Comparison of ENCODE assay signal across 1 cellular context in the genomic region with DNA sequence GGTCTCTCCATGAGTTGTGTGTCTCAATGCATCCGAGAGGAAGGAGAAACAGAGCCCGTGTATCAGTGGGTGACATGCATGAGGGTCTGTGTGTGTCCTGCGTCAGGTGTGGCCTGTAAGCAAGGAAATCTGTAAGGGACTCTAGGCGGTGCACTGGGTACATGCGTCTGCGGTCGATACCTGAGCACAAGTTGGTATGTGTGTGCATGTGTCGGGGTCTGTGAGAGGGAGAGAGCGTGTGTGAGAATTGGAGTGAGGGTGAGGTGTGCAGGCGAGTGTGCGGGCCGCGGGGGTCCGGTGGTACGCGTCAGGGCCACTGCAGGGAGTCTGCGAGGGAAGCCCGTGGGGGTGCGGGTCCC.
TF ChIP-seq lines count a peak whose summit lies in the region.

No MANE protein-coding gene starts in this region.

TF ChIP-seq in K562, 482 proteins besides CTCF, POLR2A, EP300 and RAD21 (continued from another document and continues in another):
- TF ChIP-seq TEAD1 (CRISPR knock-in tag; IDR thresholded peaks at IDR 0.05) (0 out of 4 replicates have a peak, but pooled peaks of 1 of the 2 experiments have one; percentile 13), ARID2 (IDR thresholded peaks at IDR 0.05) (0 out of 2 replicates have a peak, but pooled peaks have one; percentile 22), PTRF (tag; IDR thresholded peaks at IDR 0.05) (no peak), ZC3H11A (IDR thresholded peaks at IDR 0.05; ENCODE audit: low read depth, low read length) (no peak), CXXC5 (CRISPR knock-in tag; IDR thresholded peaks at IDR 0.05) (no peak), ZNF12 (CRISPR knock-in tag; IDR thresholded peaks at IDR 0.05) (0 out of 2 replicates have a peak, but pooled peaks have one; percentile 48), NCOA2 (IDR thresholded peaks at IDR 0.05; ENCODE audit: partially characterized antibody in 2 of 2) (no peak), ZFP1 (CRISPR knock-in tag; IDR thresholded peaks at IDR 0.05) (no peak), NCOA6 (IDR thresholded peaks at IDR 0.05) (no peak), ZNF431 (CRISPR knock-in tag; IDR thresholded peaks at IDR 0.05) (no peak), ZC3H4 (CRISPR knock-in tag; IDR thresholded peaks at IDR 0.05; ENCODE audit: borderline replicate concordance) (peak; percentile 83; the same call in 1 of the 2 replicates), MTA3 (IDR thresholded peaks at IDR 0.05; ENCODE audit: borderline replicate concordance) (no peak), CHCHD3 (CRISPR knock-in tag; IDR thresholded peaks at IDR 0.05) (no peak), DDX20 (tag; IDR thresholded peaks at IDR 0.05; ENCODE audit: low read depth) (no peak), SREBF1 (IDR thresholded peaks at IDR 0.05; ENCODE audit: borderline replicate concordance, low read depth, low read length) (no peak), MCM3 (IDR thresholded peaks at IDR 0.05) (no peak), CREBBP (IDR thresholded peaks at IDR 0.05; ENCODE audit: low read depth, low read length) (no peak), GABPB1 (CRISPR knock-in tag; IDR thresholded peaks at IDR 0.05) (0 out of 2 replicates have a peak, but pooled peaks have one; percentile 5), MEIS2 (IDR thresholded peaks at IDR 0.05; ENCODE audit: partially characterized antibody) (no peak), MAZ (CRISPR knock-in tag; conservative IDR thresholded peaks at IDR 0.05 in 1 of 2, IDR thresholded peaks at IDR 0.05 in 1 of 2) (no peak), NFATC3 (IDR thresholded peaks at IDR 0.05) (no peak), ARID1B (IDR thresholded peaks at IDR 0.05) (0 out of 2 replicates have a peak, but pooled peaks have one; percentile 10), KLF16 (IDR thresholded peaks at IDR 0.05) (no peak), POLR2AphosphoS2 (IDR thresholded peaks at IDR 0.05; ENCODE audit: low read length) (no peak), ARHGAP35 (IDR thresholded peaks at IDR 0.05; ENCODE audit: partially characterized antibody) (no peak), MYBL2 (IDR thresholded peaks at IDR 0.05; ENCODE audit: low read depth) (no peak), MYBL2 (CRISPR knock-in tag; IDR thresholded peaks at IDR 0.05; ENCODE audit: borderline replicate concordance) (no peak), ZSCAN29 (IDR thresholded peaks at IDR 0.05) (no peak), FOXA1 (IDR thresholded peaks at IDR 0.05; ENCODE audit: borderline replicate concordance) (no peak), MIER1 (IDR thresholded peaks at IDR 0.05; ENCODE audit: low read depth) (peak; percentile 43; the same call in 1 of the 2 replicates), HMGN3 (IDR thresholded peaks at IDR 0.05; ENCODE audit: borderline replicate concordance, extremely low read depth, insufficient read length, low read depth, low read length) (no peak), GTF2E2 (tag; IDR thresholded peaks at IDR 0.05) (no peak), ZNF3 (CRISPR knock-in tag; IDR thresholded peaks at IDR 0.05) (no peak), LARP7 (IDR thresholded peaks at IDR 0.05) (0 out of 2 replicates have a peak, but pooled peaks have one; percentile 49), IFI16 (CRISPR knock-in tag; IDR thresholded peaks at IDR 0.05) (no peak), MTA2 (IDR thresholded peaks at IDR 0.05; ENCODE audit: low read depth) (no peak)
- TF ChIP-seq, protein P1, sequence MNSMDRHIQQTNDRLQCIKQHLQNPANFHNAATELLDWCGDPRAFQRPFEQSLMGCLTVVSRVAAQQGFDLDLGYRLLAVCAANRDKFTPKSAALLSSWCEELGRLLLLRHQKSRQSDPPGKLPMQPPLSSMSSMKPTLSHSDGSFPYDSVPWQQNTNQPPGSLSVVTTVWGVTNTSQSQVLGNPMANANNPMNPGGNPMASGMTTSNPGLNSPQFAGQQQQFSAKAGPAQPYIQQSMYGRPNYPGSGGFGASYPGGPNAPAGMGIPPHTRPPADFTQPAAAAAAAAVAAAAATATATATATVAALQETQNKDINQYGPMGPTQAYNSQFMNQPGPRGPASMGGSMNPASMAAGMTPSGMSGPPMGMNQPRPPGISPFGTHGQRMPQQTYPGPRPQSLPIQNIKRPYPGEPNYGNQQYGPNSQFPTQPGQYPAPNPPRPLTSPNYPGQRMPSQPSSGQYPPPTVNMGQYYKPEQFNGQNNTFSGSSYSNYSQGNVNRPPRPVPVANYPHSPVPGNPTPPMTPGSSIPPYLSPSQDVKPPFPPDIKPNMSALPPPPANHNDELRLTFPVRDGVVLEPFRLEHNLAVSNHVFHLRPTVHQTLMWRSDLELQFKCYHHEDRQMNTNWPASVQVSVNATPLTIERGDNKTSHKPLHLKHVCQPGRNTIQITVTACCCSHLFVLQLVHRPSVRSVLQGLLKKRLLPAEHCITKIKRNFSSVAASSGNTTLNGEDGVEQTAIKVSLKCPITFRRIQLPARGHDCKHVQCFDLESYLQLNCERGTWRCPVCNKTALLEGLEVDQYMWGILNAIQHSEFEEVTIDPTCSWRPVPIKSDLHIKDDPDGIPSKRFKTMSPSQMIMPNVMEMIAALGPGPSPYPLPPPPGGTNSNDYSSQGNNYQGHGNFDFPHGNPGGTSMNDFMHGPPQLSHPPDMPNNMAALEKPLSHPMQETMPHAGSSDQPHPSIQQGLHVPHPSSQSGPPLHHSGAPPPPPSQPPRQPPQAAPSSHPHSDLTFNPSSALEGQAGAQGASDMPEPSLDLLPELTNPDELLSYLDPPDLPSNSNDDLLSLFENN (IDR thresholded peaks at IDR 0.05; ENCODE audit: low read depth in 2 of 2, low read length in 2 of 2), result no peak
- TF ChIP-seq, protein P2, sequence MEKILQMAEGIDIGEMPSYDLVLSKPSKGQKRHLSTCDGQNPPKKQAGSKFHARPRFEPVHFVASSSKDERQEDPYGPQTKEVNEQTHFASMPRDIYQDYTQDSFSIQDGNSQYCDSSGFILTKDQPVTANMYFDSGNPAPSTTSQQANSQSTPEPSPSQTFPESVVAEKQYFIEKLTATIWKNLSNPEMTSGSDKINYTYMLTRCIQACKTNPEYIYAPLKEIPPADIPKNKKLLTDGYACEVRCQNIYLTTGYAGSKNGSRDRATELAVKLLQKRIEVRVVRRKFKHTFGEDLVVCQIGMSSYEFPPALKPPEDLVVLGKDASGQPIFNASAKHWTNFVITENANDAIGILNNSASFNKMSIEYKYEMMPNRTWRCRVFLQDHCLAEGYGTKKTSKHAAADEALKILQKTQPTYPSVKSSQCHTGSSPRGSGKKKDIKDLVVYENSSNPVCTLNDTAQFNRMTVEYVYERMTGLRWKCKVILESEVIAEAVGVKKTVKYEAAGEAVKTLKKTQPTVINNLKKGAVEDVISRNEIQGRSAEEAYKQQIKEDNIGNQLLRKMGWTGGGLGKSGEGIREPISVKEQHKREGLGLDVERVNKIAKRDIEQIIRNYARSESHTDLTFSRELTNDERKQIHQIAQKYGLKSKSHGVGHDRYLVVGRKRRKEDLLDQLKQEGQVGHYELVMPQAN (IDR thresholded peaks at IDR 0.05; ENCODE audit: borderline replicate concordance), result peak; percentile 59; the same call in 1 of the 2 replicates
- TF ChIP-seq, protein P3, sequence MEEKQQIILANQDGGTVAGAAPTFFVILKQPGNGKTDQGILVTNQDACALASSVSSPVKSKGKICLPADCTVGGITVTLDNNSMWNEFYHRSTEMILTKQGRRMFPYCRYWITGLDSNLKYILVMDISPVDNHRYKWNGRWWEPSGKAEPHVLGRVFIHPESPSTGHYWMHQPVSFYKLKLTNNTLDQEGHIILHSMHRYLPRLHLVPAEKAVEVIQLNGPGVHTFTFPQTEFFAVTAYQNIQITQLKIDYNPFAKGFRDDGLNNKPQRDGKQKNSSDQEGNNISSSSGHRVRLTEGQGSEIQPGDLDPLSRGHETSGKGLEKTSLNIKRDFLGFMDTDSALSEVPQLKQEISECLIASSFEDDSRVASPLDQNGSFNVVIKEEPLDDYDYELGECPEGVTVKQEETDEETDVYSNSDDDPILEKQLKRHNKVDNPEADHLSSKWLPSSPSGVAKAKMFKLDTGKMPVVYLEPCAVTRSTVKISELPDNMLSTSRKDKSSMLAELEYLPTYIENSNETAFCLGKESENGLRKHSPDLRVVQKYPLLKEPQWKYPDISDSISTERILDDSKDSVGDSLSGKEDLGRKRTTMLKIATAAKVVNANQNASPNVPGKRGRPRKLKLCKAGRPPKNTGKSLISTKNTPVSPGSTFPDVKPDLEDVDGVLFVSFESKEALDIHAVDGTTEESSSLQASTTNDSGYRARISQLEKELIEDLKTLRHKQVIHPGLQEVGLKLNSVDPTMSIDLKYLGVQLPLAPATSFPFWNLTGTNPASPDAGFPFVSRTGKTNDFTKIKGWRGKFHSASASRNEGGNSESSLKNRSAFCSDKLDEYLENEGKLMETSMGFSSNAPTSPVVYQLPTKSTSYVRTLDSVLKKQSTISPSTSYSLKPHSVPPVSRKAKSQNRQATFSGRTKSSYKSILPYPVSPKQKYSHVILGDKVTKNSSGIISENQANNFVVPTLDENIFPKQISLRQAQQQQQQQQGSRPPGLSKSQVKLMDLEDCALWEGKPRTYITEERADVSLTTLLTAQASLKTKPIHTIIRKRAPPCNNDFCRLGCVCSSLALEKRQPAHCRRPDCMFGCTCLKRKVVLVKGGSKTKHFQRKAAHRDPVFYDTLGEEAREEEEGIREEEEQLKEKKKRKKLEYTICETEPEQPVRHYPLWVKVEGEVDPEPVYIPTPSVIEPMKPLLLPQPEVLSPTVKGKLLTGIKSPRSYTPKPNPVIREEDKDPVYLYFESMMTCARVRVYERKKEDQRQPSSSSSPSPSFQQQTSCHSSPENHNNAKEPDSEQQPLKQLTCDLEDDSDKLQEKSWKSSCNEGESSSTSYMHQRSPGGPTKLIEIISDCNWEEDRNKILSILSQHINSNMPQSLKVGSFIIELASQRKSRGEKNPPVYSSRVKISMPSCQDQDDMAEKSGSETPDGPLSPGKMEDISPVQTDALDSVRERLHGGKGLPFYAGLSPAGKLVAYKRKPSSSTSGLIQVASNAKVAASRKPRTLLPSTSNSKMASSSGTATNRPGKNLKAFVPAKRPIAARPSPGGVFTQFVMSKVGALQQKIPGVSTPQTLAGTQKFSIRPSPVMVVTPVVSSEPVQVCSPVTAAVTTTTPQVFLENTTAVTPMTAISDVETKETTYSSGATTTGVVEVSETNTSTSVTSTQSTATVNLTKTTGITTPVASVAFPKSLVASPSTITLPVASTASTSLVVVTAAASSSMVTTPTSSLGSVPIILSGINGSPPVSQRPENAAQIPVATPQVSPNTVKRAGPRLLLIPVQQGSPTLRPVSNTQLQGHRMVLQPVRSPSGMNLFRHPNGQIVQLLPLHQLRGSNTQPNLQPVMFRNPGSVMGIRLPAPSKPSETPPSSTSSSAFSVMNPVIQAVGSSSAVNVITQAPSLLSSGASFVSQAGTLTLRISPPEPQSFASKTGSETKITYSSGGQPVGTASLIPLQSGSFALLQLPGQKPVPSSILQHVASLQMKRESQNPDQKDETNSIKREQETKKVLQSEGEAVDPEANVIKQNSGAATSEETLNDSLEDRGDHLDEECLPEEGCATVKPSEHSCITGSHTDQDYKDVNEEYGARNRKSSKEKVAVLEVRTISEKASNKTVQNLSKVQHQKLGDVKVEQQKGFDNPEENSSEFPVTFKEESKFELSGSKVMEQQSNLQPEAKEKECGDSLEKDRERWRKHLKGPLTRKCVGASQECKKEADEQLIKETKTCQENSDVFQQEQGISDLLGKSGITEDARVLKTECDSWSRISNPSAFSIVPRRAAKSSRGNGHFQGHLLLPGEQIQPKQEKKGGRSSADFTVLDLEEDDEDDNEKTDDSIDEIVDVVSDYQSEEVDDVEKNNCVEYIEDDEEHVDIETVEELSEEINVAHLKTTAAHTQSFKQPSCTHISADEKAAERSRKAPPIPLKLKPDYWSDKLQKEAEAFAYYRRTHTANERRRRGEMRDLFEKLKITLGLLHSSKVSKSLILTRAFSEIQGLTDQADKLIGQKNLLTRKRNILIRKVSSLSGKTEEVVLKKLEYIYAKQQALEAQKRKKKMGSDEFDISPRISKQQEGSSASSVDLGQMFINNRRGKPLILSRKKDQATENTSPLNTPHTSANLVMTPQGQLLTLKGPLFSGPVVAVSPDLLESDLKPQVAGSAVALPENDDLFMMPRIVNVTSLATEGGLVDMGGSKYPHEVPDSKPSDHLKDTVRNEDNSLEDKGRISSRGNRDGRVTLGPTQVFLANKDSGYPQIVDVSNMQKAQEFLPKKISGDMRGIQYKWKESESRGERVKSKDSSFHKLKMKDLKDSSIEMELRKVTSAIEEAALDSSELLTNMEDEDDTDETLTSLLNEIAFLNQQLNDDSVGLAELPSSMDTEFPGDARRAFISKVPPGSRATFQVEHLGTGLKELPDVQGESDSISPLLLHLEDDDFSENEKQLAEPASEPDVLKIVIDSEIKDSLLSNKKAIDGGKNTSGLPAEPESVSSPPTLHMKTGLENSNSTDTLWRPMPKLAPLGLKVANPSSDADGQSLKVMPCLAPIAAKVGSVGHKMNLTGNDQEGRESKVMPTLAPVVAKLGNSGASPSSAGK (IDR thresholded peaks at IDR 0.05), result no peak
- TF ChIP-seq, protein P4, sequence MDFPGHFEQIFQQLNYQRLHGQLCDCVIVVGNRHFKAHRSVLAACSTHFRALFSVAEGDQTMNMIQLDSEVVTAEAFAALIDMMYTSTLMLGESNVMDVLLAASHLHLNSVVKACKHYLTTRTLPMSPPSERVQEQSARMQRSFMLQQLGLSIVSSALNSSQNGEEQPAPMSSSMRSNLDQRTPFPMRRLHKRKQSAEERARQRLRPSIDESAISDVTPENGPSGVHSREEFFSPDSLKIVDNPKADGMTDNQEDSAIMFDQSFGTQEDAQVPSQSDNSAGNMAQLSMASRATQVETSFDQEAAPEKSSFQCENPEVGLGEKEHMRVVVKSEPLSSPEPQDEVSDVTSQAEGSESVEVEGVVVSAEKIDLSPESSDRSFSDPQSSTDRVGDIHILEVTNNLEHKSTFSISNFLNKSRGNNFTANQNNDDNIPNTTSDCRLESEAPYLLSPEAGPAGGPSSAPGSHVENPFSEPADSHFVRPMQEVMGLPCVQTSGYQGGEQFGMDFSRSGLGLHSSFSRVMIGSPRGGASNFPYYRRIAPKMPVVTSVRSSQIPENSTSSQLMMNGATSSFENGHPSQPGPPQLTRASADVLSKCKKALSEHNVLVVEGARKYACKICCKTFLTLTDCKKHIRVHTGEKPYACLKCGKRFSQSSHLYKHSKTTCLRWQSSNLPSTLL (IDR thresholded peaks at IDR 0.05), result no peak
- TF ChIP-seq, protein P5, sequence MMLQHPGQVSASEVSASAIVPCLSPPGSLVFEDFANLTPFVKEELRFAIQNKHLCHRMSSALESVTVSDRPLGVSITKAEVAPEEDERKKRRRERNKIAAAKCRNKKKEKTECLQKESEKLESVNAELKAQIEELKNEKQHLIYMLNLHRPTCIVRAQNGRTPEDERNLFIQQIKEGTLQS (IDR thresholded peaks at IDR 0.05), result no peak
- TF ChIP-seq, protein P5 (CRISPR knock-in tag; conservative IDR thresholded peaks at IDR 0.05), result no peak
- TF ChIP-seq, protein P6, sequence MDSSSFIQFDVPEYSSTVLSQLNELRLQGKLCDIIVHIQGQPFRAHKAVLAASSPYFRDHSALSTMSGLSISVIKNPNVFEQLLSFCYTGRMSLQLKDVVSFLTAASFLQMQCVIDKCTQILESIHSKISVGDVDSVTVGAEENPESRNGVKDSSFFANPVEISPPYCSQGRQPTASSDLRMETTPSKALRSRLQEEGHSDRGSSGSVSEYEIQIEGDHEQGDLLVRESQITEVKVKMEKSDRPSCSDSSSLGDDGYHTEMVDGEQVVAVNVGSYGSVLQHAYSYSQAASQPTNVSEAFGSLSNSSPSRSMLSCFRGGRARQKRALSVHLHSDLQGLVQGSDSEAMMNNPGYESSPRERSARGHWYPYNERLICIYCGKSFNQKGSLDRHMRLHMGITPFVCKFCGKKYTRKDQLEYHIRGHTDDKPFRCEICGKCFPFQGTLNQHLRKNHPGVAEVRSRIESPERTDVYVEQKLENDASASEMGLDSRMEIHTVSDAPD (CRISPR knock-in tag; IDR thresholded peaks at IDR 0.05), result no peak
